In the genomic region with DNA sequence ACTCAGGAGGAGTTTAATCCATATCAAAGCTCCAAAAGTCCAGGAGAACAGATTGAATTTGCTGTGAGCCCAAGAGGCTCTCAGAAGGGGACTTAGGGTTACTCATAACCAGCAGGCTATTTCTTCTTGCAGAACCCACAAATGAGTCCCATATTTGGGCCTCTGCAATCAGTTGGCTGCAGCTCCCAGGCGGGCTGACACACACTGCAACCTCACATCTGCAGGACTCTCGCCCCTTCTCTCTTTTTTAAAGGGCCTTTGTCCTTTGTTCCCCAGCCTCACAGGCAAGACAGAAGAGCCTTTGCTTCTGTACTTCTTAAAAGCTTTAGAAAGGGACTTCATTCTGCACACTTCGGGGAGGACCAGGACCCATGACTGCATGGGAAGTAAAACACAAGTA, we compare ENCODE assay signal across 10 cellular contexts. TPM values are rescaled to one million over a fixed set of nuclear protein-coding genes. Genes with fewer than 3 reads are reported as not detected.
DNase-seq lines count a peak whose midpoint lies in the region; ATAC-seq and TF ChIP-seq lines count a peak whose summit lies in the region.
"Had no signal": no experiment of that assay in that cellular context is flagged by ENCODE, and none has a peak within 500 bp of the region (broad histone marks: within the 10 kb centered on the region; RNA-seq: fewer than 3 reads in every experiment).

No MANE protein-coding gene starts in this region.

- DNase-seq in activated gamma-delta T cell treated with Interleukin-2 at 50 U/mL for 16 hours (no peak), iPS-NIHi11 (ENCODE audit: low spot score) (no peak), NOMO-1 treated with DMSO at 0.1 percent for 48 hours (lab: John Stamatoyannopoulos, UW; ENCODE audit: unreplicated experiment) (no peak), KG1 (lab: John Stamatoyannopoulos, UW) (no peak)
- DNase-seq: naive thymus-derived CD4-positive, alpha-beta T cell; NCI-H187 had no signal

- 0 to 21% methylated on average over 2 of the region's 3 CpGs for WGBS in gastroesophageal sphincter (ENCODE audit: low coverage in 1 of 2), 2 donors

- H3K36me3 ChIP-seq in gastroesophageal sphincter: no peaks in the 10 kb centered on the region

- peak; percentile 78 for ATAC-seq in GM19025 (IDR thresholded peaks at IDR 0.05; ENCODE audit: low read depth, unreplicated experiment)
- peak; percentile 76 for ATAC-seq in HG03469 (IDR thresholded peaks at IDR 0.05; ENCODE audit: unreplicated experiment)
- peak; percentile 50 for ATAC-seq in gastroesophageal sphincter
- ATAC-seq: naive thymus-derived CD4-positive, alpha-beta T cell had no signal

- TF ChIP-seq EP300 in gastroesophageal sphincter (IDR thresholded peaks at IDR 0.05): no peak

- H3K27me3 ChIP-seq in gastroesophageal sphincter: no peaks in the 10 kb centered on the region

- no peaks in the 10 kb centered on the region for H3K9me3 ChIP-seq in gastroesophageal sphincter

- H3K4me3 ChIP-seq in gastroesophageal sphincter (no peak overlapping the region), skin epidermis (no peak overlapping the region)

- TF ChIP-seq CTCF in gastroesophageal sphincter (IDR thresholded peaks at IDR 0.05): no peak

- H3K27ac ChIP-seq in gastroesophageal sphincter (peak overlapping the region; percentile 61 to 79 (median 73)), skin epidermis (peak overlapping the region in 14 of 21 experiments; percentile 0 to 76 (median 38))

- no peak for TF ChIP-seq POLR2A in gastroesophageal sphincter (IDR thresholded peaks at IDR 0.05)

- peaks cover 7 to 95% (median 16%) of the 10 kb centered on the region in 3 donors for H3K4me1 ChIP-seq in gastroesophageal sphincter

RNA-seq across cellular contexts. Expression of gene CREB3L2, which starts 26.7 kb away (rescaled TPM):
- total RNA-seq in gastroesophageal sphincter: 10 to 100 TPM; 33.1 to 59.1 (median 43.3) TPM
